15 cellular contexts compared by ENCODE assay signal in genomic region chr3:159128628-159129027, GRCh38. TPM values are rescaled to one million over a fixed set of nuclear protein-coding genes. Genes with fewer than 3 reads are reported as not detected.
DNase-seq lines count a peak whose midpoint lies in the region; ATAC-seq and TF ChIP-seq lines count a peak whose summit lies in the region.
"Had no signal": no experiment of that assay in that cellular context is flagged by ENCODE, and none has a peak within 500 bp of the region (broad histone marks: within the 10 kb centered on the region; RNA-seq: fewer than 3 reads in every experiment).

No MANE protein-coding gene starts in this region.

- H3K4me3 ChIP-seq in left ventricle myocardium inferior, result no peak overlapping the region
- H3K4me3 ChIP-seq in suprapubic skin, result no peak overlapping the region

- H3K9me3 ChIP-seq in left ventricle myocardium inferior (replicated peaks) (no peaks in the 10 kb centered on the region), suprapubic skin (no peaks in the 10 kb centered on the region)

- intact Hi-C loops in Right ventricle myocardium superior (cut with DNase I) (no loop called here), left ventricle myocardium inferior (cut with micrococcal nuclease) (no loop called here)

- no peak for DNase-seq in Right ventricle myocardium superior
- DNase-seq in left ventricle myocardium inferior, result no peak
- DNase-seq in RPMI7951 (ENCODE audit: low read depth), result peak; percentile 87
- peak; percentile 27 for DNase-seq in epithelial cell of prostate (ENCODE audit: low read depth, low spot score)
- no peak for DNase-seq in GM19240 (ENCODE audit: insufficient read length, low spot score)
- DNase-seq in DMS114 treated with DMSO at 0.1 percent for 48 hours (lab: John Stamatoyannopoulos, UW; ENCODE audit: unreplicated experiment), result no peak
- no peak for DNase-seq in NCI-H2029 (lab: John Stamatoyannopoulos, UW)
- no peak for DNase-seq in suprapubic skin (ENCODE audit: low spot score in 2 of 2)
- DNase-seq: caudate nucleus; NCI-H2081; stimulated activated CD4-positive, alpha-beta T cell treated with anti-CD3 and anti-CD28 coated beads, Interleukin-2, amount 100 ng/mL, for 24 hours; stimulated activated naive CD4-positive, alpha-beta T cell had no signal

- H3K4me1 ChIP-seq in left ventricle myocardium inferior, result peaks cover 3% of the 10 kb centered on the region
- H3K4me1 ChIP-seq in suprapubic skin, result no peaks in the 10 kb centered on the region

- TF ChIP-seq CTCF in left ventricle myocardium inferior (IDR thresholded peaks at IDR 0.05; ENCODE audit: borderline replicate concordance) (no peak), suprapubic skin (IDR thresholded peaks at IDR 0.05) (no peak)

- peak; percentile 41 for ATAC-seq in Right ventricle myocardium superior (ENCODE audit: poor library complexity)
- ATAC-seq: left lobe of liver had no signal

- H3K27me3 ChIP-seq in left ventricle myocardium inferior (ENCODE audit: low read depth), result no peaks in the 10 kb centered on the region
- H3K27me3 ChIP-seq in suprapubic skin, result no peaks in the 10 kb centered on the region

- no peak overlapping the region for H3K27ac ChIP-seq in left ventricle myocardium inferior (replicated peaks)
- no peak overlapping the region for H3K27ac ChIP-seq in epithelial cell of prostate
- H3K27ac ChIP-seq in suprapubic skin, result no peak overlapping the region
- H3K27ac ChIP-seq: VCaP had no signal

- no peak for TF ChIP-seq EP300 in suprapubic skin (IDR thresholded peaks at IDR 0.05)

- no peaks in the 10 kb centered on the region for H3K36me3 ChIP-seq in left ventricle myocardium inferior
- H3K36me3 ChIP-seq in suprapubic skin, result no peaks in the 10 kb centered on the region

- no peak for TF ChIP-seq POLR2A in suprapubic skin (IDR thresholded peaks at IDR 0.05)

- 61% methylated on average over 3 of the region's 3 CpGs for WGBS in suprapubic skin

RNA-seq across cellular contexts. Expression of gene IQCJ, which starts 59.5 kb away (rescaled TPM):
- total RNA-seq in Right ventricle myocardium superior (0.30 TPM), left ventricle myocardium inferior (not detected), suprapubic skin (not detected)
- total RNA-seq in RPMI7951 (2014; rRNA removed; shearing (Covaris generic)), result 6.4 and 8.7 TPM in 2 replicates
- total RNA-seq: A673, left lobe of liver had no signal

Comparison
In these comparisons a context has a peak if more than half of its experiments do, and no peak if none do; other contexts are left out.
1. DNase-seq: peak in RPMI7951 (single experiment) and epithelial cell of prostate (single experiment); none in Right ventricle myocardium superior (single experiment), left ventricle myocardium inferior (single experiment), GM19240 (single experiment), DMS114 treated with DMSO at 0.1 percent for 48 hours (single experiment), NCI-H2029 (single experiment) and suprapubic skin (0 of 2).